Comparison of ENCODE assay signal across 11 cellular contexts in genomic region chr4:46994007-46994405, GRCh38. TPM values are rescaled to one million over a fixed set of nuclear protein-coding genes. Genes with fewer than 3 reads are reported as not detected.
DNase-seq lines count a peak whose midpoint lies in the region; ATAC-seq and TF ChIP-seq lines count a peak whose summit lies in the region.
"Had no signal": no experiment of that assay in that cellular context is flagged by ENCODE, and none has a peak within 500 bp of the region (broad histone marks: within the 10 kb centered on the region; RNA-seq: fewer than 3 reads in every experiment).

No MANE protein-coding gene starts in this region.

- H3K4me1 ChIP-seq in SK-N-SH (ENCODE audit: control insufficient read depth in 1 of 2, insufficient read depth in 2 of 2, low read depth in 1 of 2, low read length in 1 of 2) (no peaks in the 10 kb centered on the region; a peak in 1 of 4 replicates), iPS-20b (ENCODE audit: insufficient read depth, low read length) (peaks cover 4% of the 10 kb centered on the region; the same call in 1 of the 2 replicates)

- H4K20me1 ChIP-seq in SK-N-SH (ENCODE audit: insufficient read depth) = no peaks in the 10 kb centered on the region

- H3K9ac ChIP-seq in SK-N-SH (no peak overlapping the region), iPS-20b (ENCODE audit: low read depth, low read length) (peak overlapping the region; percentile 48; the same call in 1 of the 2 replicates)

- CTCF ChIA-PET in SK-N-SH (lab: Yijun Ruan, JAX) = no interaction called here

- ATAC-seq in SK-N-SH treated with all-trans-retinoic acid at 6 μM for 48 hours (no peak), HG02678 (IDR thresholded peaks at IDR 0.05; ENCODE audit: unreplicated experiment) (no peak)

- no peak for TF ChIP-seq RAD21 in SK-N-SH (IDR thresholded peaks at IDR 0.05; ENCODE audit: low read length)

- TF ChIP-seq CTCF in SK-N-SH (IDR thresholded peaks at IDR 0.05) = no peak

- H3K27me3 ChIP-seq in SK-N-SH (ENCODE audit: insufficient read depth) (peaks cover 44% of the 10 kb centered on the region), iPS-20b (ENCODE audit: insufficient read depth, low read length) (peaks cover 66% of the 10 kb centered on the region)

- H3K27ac ChIP-seq in SK-N-SH (ENCODE audit: low read depth in 2 of 2, low read length in 1 of 2) (no peak overlapping the region), iPS-20b (ENCODE audit: low read length) (no peak overlapping the region), temporal lobe (ENCODE audit: low read depth, low read length) (peak overlapping the region; percentile 27)

- DNase-seq in SK-N-SH = no peak
- peak; percentile 11 for DNase-seq in astrocyte of the hippocampus (ENCODE audit: low read depth, low spot score)
- no peak for DNase-seq in NCI-H345 (lab: John Stamatoyannopoulos, UW)
- DNase-seq in NCI-H1092 (lab: John Stamatoyannopoulos, UW) = no peak
- DNase-seq: Karpas-422; stimulated activated CD4-positive, alpha-beta T cell treated with anti-CD3 and anti-CD28 coated beads, Interleukin-2, amount 100 ng/mL, for 48 hours had no signal

- 6% methylated on average over 11 of the region's 14 CpGs for WGBS in SK-N-SH (ENCODE audit: low lambda C conversion rate)

- H3K4me2 ChIP-seq in SK-N-SH = peak overlapping the region; percentile 69

- no peaks in the 10 kb centered on the region for H3K9me2 ChIP-seq in SK-N-SH

- no peaks in the 10 kb centered on the region for H3F3A ChIP-seq in SK-N-SH (replicated peaks; ENCODE audit: insufficient read depth)

- no peaks in the 10 kb centered on the region for H3K79me2 ChIP-seq in SK-N-SH (ENCODE audit: insufficient read depth)

- no peaks in the 10 kb centered on the region for H3K9me3 ChIP-seq in SK-N-SH
- no peaks in the 10 kb centered on the region for H3K9me3 ChIP-seq in iPS-20b (ENCODE audit: insufficient read depth, low read depth, low read length)

- POLR2A ChIA-PET in SK-N-SH (lab: Yijun Ruan, JAX) = no interaction called here

- TF ChIP-seq EP300 in SK-N-SH (IDR thresholded peaks at IDR 0.05; ENCODE audit: borderline replicate concordance in 1 of 2, low read depth in 1 of 2, low read length in 1 of 2) = no peak

- H3K4me3 ChIP-seq in SK-N-SH (ENCODE audit: low read depth in 2 of 2, low read length in 1 of 2) = peak overlapping the region in 1 of 2 experiments; percentile 41; a peak in 2 of 4 replicates
- peak overlapping the region; percentile 89 for H3K4me3 ChIP-seq in iPS-20b (ENCODE audit: low read length)

- H3K36me3 ChIP-seq in SK-N-SH (replicated peaks in 1 of 2; ENCODE audit: control insufficient read depth in 1 of 2, insufficient read depth in 2 of 2, low read length in 1 of 2) (no peaks in the 10 kb centered on the region), iPS-20b (ENCODE audit: insufficient read depth, low read depth, low read length) (no peaks in the 10 kb centered on the region)

- no peak overlapping the region; the same call in 1 of the 2 replicates for H2AFZ ChIP-seq in SK-N-SH (ENCODE audit: low read depth)

TF ChIP-seq in SK-N-SH, 30 proteins besides CTCF, POLR2A, EP300 and RAD21 (continues in another document):
- TF ChIP-seq TCF12 (IDR thresholded peaks at IDR 0.05) = no peak
- no peak for TF ChIP-seq RFX5 (IDR thresholded peaks at IDR 0.05; ENCODE audit: low read length)
- no peak for TF ChIP-seq CHD2 (IDR thresholded peaks at IDR 0.05; ENCODE audit: low read length, partially characterized antibody)
- no peak for TF ChIP-seq MXI1 (IDR thresholded peaks at IDR 0.05; ENCODE audit: low read depth, low read length)
- TF ChIP-seq USF1 (IDR thresholded peaks at IDR 0.05; ENCODE audit: borderline replicate concordance, low read depth) = no peak
- no peak for TF ChIP-seq MAX (IDR thresholded peaks at IDR 0.05; ENCODE audit: low read depth)
- no peak for TF ChIP-seq PBX3 (IDR thresholded peaks at IDR 0.05)
- no peak for TF ChIP-seq IRF3 (IDR thresholded peaks at IDR 0.05; ENCODE audit: low read depth, low read length)

TF ChIP-seq in SK-N-SH treated with all-trans-retinoic acid at 6 μM for 48 hours, 23 proteins besides CTCF, POLR2A, EP300 and RAD21:
- no peak for TF ChIP-seq CSRNP3 (CRISPR knock-in tag; IDR thresholded peaks at IDR 0.05)
TF ChIP-seq in SK-N-SH treated with all-trans-retinoic acid at 6 μM for 48 hours: peak in this region for 0.

RNA-seq across cellular contexts. Expression of gene GABRA4, which starts 0.6 kb away (rescaled TPM):
- polyA plus RNA-seq in SK-N-SH (2012; rRNA removed) = not detected in 2 replicates
- not detected in 2 replicates for polyA plus RNA-seq in SK-N-SH (2012; cell fraction: cytosol; rRNA removed)
- polyA plus RNA-seq in SK-N-SH (2012; cell fraction: nucleus; rRNA removed) = not detected in 2 replicates
- 22.4 TPM for total RNA-seq in temporal lobe
- polyA plus RNA-seq: BJ had no signal

RNA-seq across cellular contexts. Expression of gene GABRB1, which starts 37.4 kb away (rescaled TPM):
- not detected in 2 replicates for polyA plus RNA-seq in SK-N-SH (2012; rRNA removed)
- polyA plus RNA-seq in SK-N-SH (2012; cell fraction: cytosol; rRNA removed) = not detected in 2 replicates
- 0.15 TPM in 1 of 2 replicates, not detected in the other for polyA plus RNA-seq in SK-N-SH (2012; cell fraction: nucleus; rRNA removed)
- 72.0 TPM for total RNA-seq in temporal lobe
- polyA plus RNA-seq: BJ had no signal
